1 cellular context compared by ENCODE assay signal in the genomic region with DNA sequence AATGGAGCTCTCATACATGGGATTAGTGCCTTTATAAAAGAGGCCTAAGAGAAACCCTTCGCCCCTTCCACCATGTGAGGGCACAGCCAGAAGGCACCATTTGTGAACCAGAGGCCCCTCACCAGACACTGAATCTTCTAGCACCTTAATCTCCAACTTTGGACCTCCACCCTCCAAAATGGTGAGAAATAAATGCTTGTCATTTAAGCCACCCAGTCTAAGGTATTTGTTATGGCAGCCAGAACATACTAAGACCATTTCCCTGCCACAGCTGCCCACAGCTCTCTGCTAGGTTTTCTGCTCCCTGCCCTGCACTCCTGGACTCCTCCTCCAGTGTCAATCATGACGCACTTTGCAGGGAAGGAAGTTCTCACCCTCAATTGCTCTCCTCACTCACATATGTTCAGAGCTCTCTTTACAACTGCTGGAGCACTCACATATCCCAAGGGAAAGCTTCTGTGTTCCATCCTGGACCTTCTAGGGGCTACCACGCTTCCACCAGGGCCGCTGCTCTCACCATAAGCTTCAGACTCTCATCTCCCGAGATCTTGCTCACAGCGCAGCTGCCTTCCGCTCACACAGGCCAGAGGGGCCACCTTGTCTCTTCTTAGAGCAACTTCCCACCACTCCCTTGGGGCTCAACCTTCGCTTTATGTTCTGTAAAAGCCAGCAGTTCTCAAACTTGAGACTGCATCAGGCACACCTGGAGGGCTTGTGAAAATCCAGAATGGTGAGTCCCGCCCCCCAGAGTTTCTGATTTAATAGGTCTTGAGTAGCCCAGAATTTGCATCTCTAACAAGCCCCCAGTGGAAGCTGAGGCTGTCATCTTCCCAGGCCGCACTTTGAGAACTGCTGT.
TF ChIP-seq lines count a peak whose summit lies in the region.

No MANE protein-coding gene starts in this region.

TF ChIP-seq in GM12878, 131 proteins besides CTCF, POLR2A, EP300 and RAD21 (continued from another document and continues in another):
- TF ChIP-seq BHLHE40 (IDR thresholded peaks at IDR 0.05; ENCODE audit: borderline replicate concordance in 1 of 2, low read depth in 2 of 2, low read length in 1 of 2), result peak in 1 of 2 experiments; percentile 33; a peak in 3 of 4 replicates
- TF ChIP-seq, protein P1, sequence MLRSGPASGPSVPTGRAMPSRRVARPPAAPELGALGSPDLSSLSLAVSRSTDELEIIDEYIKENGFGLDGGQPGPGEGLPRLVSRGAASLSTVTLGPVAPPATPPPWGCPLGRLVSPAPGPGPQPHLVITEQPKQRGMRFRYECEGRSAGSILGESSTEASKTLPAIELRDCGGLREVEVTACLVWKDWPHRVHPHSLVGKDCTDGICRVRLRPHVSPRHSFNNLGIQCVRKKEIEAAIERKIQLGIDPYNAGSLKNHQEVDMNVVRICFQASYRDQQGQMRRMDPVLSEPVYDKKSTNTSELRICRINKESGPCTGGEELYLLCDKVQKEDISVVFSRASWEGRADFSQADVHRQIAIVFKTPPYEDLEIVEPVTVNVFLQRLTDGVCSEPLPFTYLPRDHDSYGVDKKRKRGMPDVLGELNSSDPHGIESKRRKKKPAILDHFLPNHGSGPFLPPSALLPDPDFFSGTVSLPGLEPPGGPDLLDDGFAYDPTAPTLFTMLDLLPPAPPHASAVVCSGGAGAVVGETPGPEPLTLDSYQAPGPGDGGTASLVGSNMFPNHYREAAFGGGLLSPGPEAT (IDR thresholded peaks at IDR 0.05; ENCODE audit: low read depth), result peak; percentile 80
- TF ChIP-seq CBX3 (IDR thresholded peaks at IDR 0.05; ENCODE audit: borderline replicate concordance, low read depth), result no peak
- peak; percentile 19 for TF ChIP-seq SP1 (IDR thresholded peaks at IDR 0.05; ENCODE audit: low read depth, low read length)
- peak; percentile 80 for TF ChIP-seq BACH1 (IDR thresholded peaks at IDR 0.05; ENCODE audit: borderline replicate concordance)
- TF ChIP-seq POLR2AphosphoS2 (IDR thresholded peaks at IDR 0.05; ENCODE audit: low read depth, low read length), result peak; percentile 80
- TF ChIP-seq TCF7 (IDR thresholded peaks at IDR 0.05; ENCODE audit: borderline replicate concordance), result peak; percentile 42; the same call in 1 of the 2 replicates
- TF ChIP-seq ZBED1 (IDR thresholded peaks at IDR 0.05; ENCODE audit: borderline replicate concordance), result peak; percentile 97
- peak; percentile 89 for TF ChIP-seq SMAD1 (IDR thresholded peaks at IDR 0.05; ENCODE audit: low read depth, partially characterized antibody)
- no peak for TF ChIP-seq FOS (IDR thresholded peaks at IDR 0.05; ENCODE audit: borderline replicate concordance, extremely low read depth, insufficient read length)
- peak; percentile 39; the same call in 1 of the 2 replicates for TF ChIP-seq SMC3 (IDR thresholded peaks at IDR 0.05; ENCODE audit: borderline replicate concordance, low read length)
- 0 out of 2 replicates have a peak, but pooled peaks have one; percentile 21 for TF ChIP-seq RCOR1 (conservative IDR thresholded peaks at IDR 0.05; ENCODE audit: low read depth, low read length)
- no peak for TF ChIP-seq PAX8 (IDR thresholded peaks at IDR 0.05)
- no peak for TF ChIP-seq WRNIP1 (IDR thresholded peaks at IDR 0.05; ENCODE audit: borderline replicate concordance, low read depth, low read length)
- TF ChIP-seq, protein P2, sequence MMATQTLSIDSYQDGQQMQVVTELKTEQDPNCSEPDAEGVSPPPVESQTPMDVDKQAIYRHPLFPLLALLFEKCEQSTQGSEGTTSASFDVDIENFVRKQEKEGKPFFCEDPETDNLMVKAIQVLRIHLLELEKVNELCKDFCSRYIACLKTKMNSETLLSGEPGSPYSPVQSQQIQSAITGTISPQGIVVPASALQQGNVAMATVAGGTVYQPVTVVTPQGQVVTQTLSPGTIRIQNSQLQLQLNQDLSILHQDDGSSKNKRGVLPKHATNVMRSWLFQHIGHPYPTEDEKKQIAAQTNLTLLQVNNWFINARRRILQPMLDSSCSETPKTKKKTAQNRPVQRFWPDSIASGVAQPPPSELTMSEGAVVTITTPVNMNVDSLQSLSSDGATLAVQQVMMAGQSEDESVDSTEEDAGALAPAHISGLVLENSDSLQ (IDR thresholded peaks at IDR 0.05), result peak; percentile 98
- peak; percentile 96 for TF ChIP-seq TCF12 (IDR thresholded peaks at IDR 0.05; ENCODE audit: low read depth, low read length)
- peak; percentile 93 for TF ChIP-seq POU2F2 (IDR thresholded peaks at IDR 0.05; ENCODE audit: borderline replicate concordance, low read depth, low read length)
- TF ChIP-seq EED (IDR thresholded peaks at IDR 0.05; ENCODE audit: low read depth), result peak; percentile 81; the same call in 1 of the 2 replicates
- TF ChIP-seq, protein P3, sequence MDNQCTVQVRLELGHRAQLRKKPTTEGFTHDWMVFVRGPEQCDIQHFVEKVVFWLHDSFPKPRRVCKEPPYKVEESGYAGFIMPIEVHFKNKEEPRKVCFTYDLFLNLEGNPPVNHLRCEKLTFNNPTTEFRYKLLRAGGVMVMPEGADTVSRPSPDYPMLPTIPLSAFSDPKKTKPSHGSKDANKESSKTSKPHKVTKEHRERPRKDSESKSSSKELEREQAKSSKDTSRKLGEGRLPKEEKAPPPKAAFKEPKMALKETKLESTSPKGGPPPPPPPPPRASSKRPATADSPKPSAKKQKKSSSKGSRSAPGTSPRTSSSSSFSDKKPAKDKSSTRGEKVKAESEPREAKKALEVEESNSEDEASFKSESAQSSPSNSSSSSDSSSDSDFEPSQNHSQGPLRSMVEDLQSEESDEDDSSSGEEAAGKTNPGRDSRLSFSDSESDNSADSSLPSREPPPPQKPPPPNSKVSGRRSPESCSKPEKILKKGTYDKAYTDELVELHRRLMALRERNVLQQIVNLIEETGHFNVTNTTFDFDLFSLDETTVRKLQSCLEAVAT (IDR thresholded peaks at IDR 0.05), result peak; percentile 95
- TF ChIP-seq, protein P4, sequence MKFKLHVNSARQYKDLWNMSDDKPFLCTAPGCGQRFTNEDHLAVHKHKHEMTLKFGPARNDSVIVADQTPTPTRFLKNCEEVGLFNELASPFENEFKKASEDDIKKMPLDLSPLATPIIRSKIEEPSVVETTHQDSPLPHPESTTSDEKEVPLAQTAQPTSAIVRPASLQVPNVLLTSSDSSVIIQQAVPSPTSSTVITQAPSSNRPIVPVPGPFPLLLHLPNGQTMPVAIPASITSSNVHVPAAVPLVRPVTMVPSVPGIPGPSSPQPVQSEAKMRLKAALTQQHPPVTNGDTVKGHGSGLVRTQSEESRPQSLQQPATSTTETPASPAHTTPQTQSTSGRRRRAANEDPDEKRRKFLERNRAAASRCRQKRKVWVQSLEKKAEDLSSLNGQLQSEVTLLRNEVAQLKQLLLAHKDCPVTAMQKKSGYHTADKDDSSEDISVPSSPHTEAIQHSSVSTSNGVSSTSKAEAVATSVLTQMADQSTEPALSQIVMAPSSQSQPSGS (IDR thresholded peaks at IDR 0.05; ENCODE audit: low read length), result no peak
- no peak for TF ChIP-seq ZNF274 (IDR thresholded peaks at IDR 0.05; ENCODE audit: insufficient read depth, insufficient read length)
- TF ChIP-seq MXI1 (IDR thresholded peaks at IDR 0.05; ENCODE audit: low read depth, low read length), result 0 out of 2 replicates have a peak, but pooled peaks have one; percentile 5
- peak; percentile 85 for TF ChIP-seq IKZF1 (conservative IDR thresholded peaks at IDR 0.05)
- no peak for TF ChIP-seq ZNF217 (IDR thresholded peaks at IDR 0.05)
- peak; percentile 100 for TF ChIP-seq GATAD2B (conservative IDR thresholded peaks at IDR 0.05; ENCODE audit: low read depth)
- TF ChIP-seq KLF5 (IDR thresholded peaks at IDR 0.05; ENCODE audit: partially characterized antibody), result peak; percentile 32
- peak; percentile 88 for TF ChIP-seq CBFB (IDR thresholded peaks at IDR 0.05; ENCODE audit: low read depth)
- TF ChIP-seq MTA2 (IDR thresholded peaks at IDR 0.05; ENCODE audit: low read depth), result peak; percentile 52; the same call in 1 of the 2 replicates
- TF ChIP-seq ESRRA (IDR thresholded peaks at IDR 0.05; ENCODE audit: low read length), result 0 out of 2 replicates have a peak, but pooled peaks have one; percentile 57
- TF ChIP-seq TCF3 (IDR thresholded peaks at IDR 0.05; ENCODE audit: borderline replicate concordance, insufficient read depth, low read depth, low read length), result peak; percentile 61; the same call in 1 of the 2 replicates
- no peak for TF ChIP-seq HDAC2 (IDR thresholded peaks at IDR 0.05)
- TF ChIP-seq HCFC1 (IDR thresholded peaks at IDR 0.05; ENCODE audit: low read length), result no peak
- TF ChIP-seq, protein P5, sequence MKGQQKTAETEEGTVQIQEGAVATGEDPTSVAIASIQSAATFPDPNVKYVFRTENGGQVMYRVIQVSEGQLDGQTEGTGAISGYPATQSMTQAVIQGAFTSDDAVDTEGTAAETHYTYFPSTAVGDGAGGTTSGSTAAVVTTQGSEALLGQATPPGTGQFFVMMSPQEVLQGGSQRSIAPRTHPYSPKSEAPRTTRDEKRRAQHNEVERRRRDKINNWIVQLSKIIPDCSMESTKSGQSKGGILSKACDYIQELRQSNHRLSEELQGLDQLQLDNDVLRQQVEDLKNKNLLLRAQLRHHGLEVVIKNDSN (IDR thresholded peaks at IDR 0.05; ENCODE audit: borderline replicate concordance, extremely low read length, insufficient read depth, low read depth, low read length), result no peak
- TF ChIP-seq RB1 (IDR thresholded peaks at IDR 0.05; ENCODE audit: borderline replicate concordance), result peak; percentile 76; the same call in 1 of the 2 replicates
- TF ChIP-seq IRF4 (IDR thresholded peaks at IDR 0.05; ENCODE audit: low read depth, low read length), result 0 out of 2 replicates have a peak, but pooled peaks have one; percentile 13
- peak; percentile 73 for TF ChIP-seq LARP7 (IDR thresholded peaks at IDR 0.05)
- TF ChIP-seq ZNF24 (IDR thresholded peaks at IDR 0.05), result no peak
- no peak; the same call in 1 of the 2 replicates for TF ChIP-seq JUNB (IDR thresholded peaks at IDR 0.05)
- peak; percentile 100 for TF ChIP-seq MEF2B (IDR thresholded peaks at IDR 0.05; ENCODE audit: partially characterized antibody, poor library complexity, severe bottlenecking)
- no peak for TF ChIP-seq MTA3 (IDR thresholded peaks at IDR 0.05; ENCODE audit: borderline replicate concordance, low read length)
- TF ChIP-seq, protein P6, sequence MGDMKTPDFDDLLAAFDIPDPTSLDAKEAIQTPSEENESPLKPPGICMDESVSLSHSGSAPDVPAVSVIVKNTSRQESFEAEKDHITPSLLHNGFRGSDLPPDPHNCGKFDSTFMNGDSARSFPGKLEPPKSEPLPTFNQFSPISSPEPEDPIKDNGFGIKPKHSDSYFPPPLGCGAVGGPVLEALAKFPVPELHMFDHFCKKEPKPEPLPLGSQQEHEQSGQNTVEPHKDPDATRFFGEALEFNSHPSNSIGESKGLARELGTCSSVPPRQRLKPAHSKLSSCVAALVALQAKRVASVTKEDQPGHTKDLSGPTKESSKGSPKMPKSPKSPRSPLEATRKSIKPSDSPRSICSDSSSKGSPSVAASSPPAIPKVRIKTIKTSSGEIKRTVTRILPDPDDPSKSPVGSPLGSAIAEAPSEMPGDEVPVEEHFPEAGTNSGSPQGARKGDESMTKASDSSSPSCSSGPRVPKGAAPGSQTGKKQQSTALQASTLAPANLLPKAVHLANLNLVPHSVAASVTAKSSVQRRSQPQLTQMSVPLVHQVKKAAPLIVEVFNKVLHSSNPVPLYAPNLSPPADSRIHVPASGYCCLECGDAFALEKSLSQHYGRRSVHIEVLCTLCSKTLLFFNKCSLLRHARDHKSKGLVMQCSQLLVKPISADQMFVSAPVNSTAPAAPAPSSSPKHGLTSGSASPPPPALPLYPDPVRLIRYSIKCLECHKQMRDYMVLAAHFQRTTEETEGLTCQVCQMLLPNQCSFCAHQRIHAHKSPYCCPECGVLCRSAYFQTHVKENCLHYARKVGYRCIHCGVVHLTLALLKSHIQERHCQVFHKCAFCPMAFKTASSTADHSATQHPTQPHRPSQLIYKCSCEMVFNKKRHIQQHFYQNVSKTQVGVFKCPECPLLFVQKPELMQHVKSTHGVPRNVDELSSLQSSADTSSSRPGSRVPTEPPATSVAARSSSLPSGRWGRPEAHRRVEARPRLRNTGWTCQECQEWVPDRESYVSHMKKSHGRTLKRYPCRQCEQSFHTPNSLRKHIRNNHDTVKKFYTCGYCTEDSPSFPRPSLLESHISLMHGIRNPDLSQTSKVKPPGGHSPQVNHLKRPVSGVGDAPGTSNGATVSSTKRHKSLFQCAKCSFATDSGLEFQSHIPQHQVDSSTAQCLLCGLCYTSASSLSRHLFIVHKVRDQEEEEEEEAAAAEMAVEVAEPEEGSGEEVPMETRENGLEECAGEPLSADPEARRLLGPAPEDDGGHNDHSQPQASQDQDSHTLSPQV (IDR thresholded peaks at IDR 0.05), result no peak
- TF ChIP-seq, protein P7, sequence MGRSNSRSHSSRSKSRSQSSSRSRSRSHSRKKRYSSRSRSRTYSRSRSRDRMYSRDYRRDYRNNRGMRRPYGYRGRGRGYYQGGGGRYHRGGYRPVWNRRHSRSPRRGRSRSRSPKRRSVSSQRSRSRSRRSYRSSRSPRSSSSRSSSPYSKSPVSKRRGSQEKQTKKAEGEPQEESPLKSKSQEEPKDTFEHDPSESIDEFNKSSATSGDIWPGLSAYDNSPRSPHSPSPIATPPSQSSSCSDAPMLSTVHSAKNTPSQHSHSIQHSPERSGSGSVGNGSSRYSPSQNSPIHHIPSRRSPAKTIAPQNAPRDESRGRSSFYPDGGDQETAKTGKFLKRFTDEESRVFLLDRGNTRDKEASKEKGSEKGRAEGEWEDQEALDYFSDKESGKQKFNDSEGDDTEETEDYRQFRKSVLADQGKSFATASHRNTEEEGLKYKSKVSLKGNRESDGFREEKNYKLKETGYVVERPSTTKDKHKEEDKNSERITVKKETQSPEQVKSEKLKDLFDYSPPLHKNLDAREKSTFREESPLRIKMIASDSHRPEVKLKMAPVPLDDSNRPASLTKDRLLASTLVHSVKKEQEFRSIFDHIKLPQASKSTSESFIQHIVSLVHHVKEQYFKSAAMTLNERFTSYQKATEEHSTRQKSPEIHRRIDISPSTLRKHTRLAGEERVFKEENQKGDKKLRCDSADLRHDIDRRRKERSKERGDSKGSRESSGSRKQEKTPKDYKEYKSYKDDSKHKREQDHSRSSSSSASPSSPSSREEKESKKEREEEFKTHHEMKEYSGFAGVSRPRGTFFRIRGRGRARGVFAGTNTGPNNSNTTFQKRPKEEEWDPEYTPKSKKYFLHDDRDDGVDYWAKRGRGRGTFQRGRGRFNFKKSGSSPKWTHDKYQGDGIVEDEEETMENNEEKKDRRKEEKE (IDR thresholded peaks at IDR 0.05), result no peak
- TF ChIP-seq, protein P8, sequence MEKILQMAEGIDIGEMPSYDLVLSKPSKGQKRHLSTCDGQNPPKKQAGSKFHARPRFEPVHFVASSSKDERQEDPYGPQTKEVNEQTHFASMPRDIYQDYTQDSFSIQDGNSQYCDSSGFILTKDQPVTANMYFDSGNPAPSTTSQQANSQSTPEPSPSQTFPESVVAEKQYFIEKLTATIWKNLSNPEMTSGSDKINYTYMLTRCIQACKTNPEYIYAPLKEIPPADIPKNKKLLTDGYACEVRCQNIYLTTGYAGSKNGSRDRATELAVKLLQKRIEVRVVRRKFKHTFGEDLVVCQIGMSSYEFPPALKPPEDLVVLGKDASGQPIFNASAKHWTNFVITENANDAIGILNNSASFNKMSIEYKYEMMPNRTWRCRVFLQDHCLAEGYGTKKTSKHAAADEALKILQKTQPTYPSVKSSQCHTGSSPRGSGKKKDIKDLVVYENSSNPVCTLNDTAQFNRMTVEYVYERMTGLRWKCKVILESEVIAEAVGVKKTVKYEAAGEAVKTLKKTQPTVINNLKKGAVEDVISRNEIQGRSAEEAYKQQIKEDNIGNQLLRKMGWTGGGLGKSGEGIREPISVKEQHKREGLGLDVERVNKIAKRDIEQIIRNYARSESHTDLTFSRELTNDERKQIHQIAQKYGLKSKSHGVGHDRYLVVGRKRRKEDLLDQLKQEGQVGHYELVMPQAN (conservative IDR thresholded peaks at IDR 0.05), result 0 out of 2 replicates have a peak, but pooled peaks have one; percentile 28
